Comparison of ENCODE assay signal across 8 cellular contexts in genomic region chr9:114434878-114435311, GRCh38. TPM values are rescaled to one million over a fixed set of nuclear protein-coding genes. Genes with fewer than 3 reads are reported as not detected.
DNase-seq lines count a peak whose midpoint lies in the region; ATAC-seq and TF ChIP-seq lines count a peak whose summit lies in the region.

No MANE protein-coding gene starts in this region.

- no peak overlapping the region for H3K27ac ChIP-seq in 22Rv1
- no peak overlapping the region for H3K27ac ChIP-seq in iPS DF 6.9 (ENCODE audit: low read length)
- no peak overlapping the region for H3K27ac ChIP-seq in upper lobe of right lung

- POLR2A ChIA-PET in activated CD8-positive, alpha-beta T cell treated with anti-CD3 and anti-CD28 coated beads, Interleukin-2, amount 10 ng/mL, durations not matched to agents 7 days and 5 days (lab: Charles Lee), result no interaction called here

- DNase-seq in EL (peak; percentile 36), NCI-H146 (lab: John Stamatoyannopoulos, UW) (peak; percentile 42), iPS DF 6.9 (ENCODE audit: low read depth, low spot score) (peak; percentile 58), upper lobe of right lung (no peak)
- no peak for DNase-seq in activated CD8-positive, alpha-beta T cell treated with anti-CD3 and anti-CD28 coated beads, Interleukin-2, amount 10 ng/mL, durations not matched to agents 7 days and 5 days

- H3K4me1 ChIP-seq in iPS DF 6.9 (ENCODE audit: control insufficient read depth, insufficient read depth, low read length), result peaks cover 2% of the 10 kb centered on the region; the same call in 1 of the 2 replicates
- H3K4me1 ChIP-seq in upper lobe of right lung, result no peaks in the 10 kb centered on the region

- TF ChIP-seq CTCF in 22Rv1 (IDR thresholded peaks at IDR 0.05) (peak; percentile 73), upper lobe of right lung (IDR thresholded peaks at IDR 0.05) (peak; percentile 26)

- no peaks in the 10 kb centered on the region for H3K9me3 Mint-ChIP-seq in activated CD8-positive, alpha-beta T cell treated with anti-CD3 and anti-CD28 coated beads, Interleukin-2, amount 10 ng/mL, durations not matched to agents 7 days and 5 days (ENCODE audit: insufficient read depth)

- no peak overlapping the region for H3K27ac Mint-ChIP-seq in activated CD8-positive, alpha-beta T cell treated with anti-CD3 and anti-CD28 coated beads, Interleukin-2, amount 10 ng/mL, durations not matched to agents 7 days and 5 days

- peaks cover under 1% of the 10 kb centered on the region for H3K27me3 Mint-ChIP-seq in activated CD8-positive, alpha-beta T cell treated with anti-CD3 and anti-CD28 coated beads, Interleukin-2, amount 10 ng/mL, durations not matched to agents 7 days and 5 days (ENCODE audit: low read depth)

- H3K4me3 ChIP-seq in iPS DF 6.9 (ENCODE audit: low read length), result no peak overlapping the region
- H3K4me3 ChIP-seq in upper lobe of right lung, result no peak overlapping the region

- CTCF ChIA-PET in activated CD8-positive, alpha-beta T cell treated with anti-CD3 and anti-CD28 coated beads, Interleukin-2, amount 10 ng/mL, durations not matched to agents 7 days and 5 days (lab: Charles Lee), result interaction anchor here (0.9 to 5.8 kb wide), 14 partner anchors 9 to 237 kb away, joined by 3 to 57 read pairs (median 4); partner anchors contain the start of genes ATP6V1G1 and WHRN

- H3K4me1 Mint-ChIP-seq in activated CD8-positive, alpha-beta T cell treated with anti-CD3 and anti-CD28 coated beads, Interleukin-2, amount 10 ng/mL, durations not matched to agents 7 days and 5 days (ENCODE audit: low read depth), result peaks cover 6% of the 10 kb centered on the region

- ATAC-seq in activated CD8-positive, alpha-beta T cell treated with anti-CD3 and anti-CD28 coated beads, Interleukin-2, amount 10 ng/mL, durations not matched to agents 7 days and 5 days, result peak; percentile 30
- ATAC-seq in upper lobe of right lung, result peak; percentile 43
- ATAC-seq in HG02623 (IDR thresholded peaks at IDR 0.05; ENCODE audit: unreplicated experiment), result no peak
- no peak for ATAC-seq in GM18868 (IDR thresholded peaks at IDR 0.05; ENCODE audit: unreplicated experiment)

- no peaks in the 10 kb centered on the region for H3K27me3 ChIP-seq in iPS DF 6.9 (ENCODE audit: control insufficient read depth, insufficient read depth, low read length)
- H3K27me3 ChIP-seq in upper lobe of right lung, result no peaks in the 10 kb centered on the region

- no peaks in the 10 kb centered on the region for H3K36me3 ChIP-seq in iPS DF 6.9 (ENCODE audit: control insufficient read depth, insufficient read depth, low read length)
- H3K36me3 ChIP-seq in upper lobe of right lung, result no peaks in the 10 kb centered on the region

- no peaks in the 10 kb centered on the region for H3K36me3 Mint-ChIP-seq in activated CD8-positive, alpha-beta T cell treated with anti-CD3 and anti-CD28 coated beads, Interleukin-2, amount 10 ng/mL, durations not matched to agents 7 days and 5 days (ENCODE audit: low read depth)

- intact Hi-C loops in upper lobe of right lung (cut with DNase I), result no loop called here

- no CpG with 5 or more reads among the region's 9 CpGs for whole genome bisulfite sequencing in iPS DF 6.9 (ENCODE audit: insufficient coverage, insufficient read length)

- H3K9me3 ChIP-seq in iPS DF 6.9 (ENCODE audit: control insufficient read depth, insufficient read depth, low read length) (no peaks in the 10 kb centered on the region), upper lobe of right lung (no peaks in the 10 kb centered on the region)

- H3K4me3 Mint-ChIP-seq in activated CD8-positive, alpha-beta T cell treated with anti-CD3 and anti-CD28 coated beads, Interleukin-2, amount 10 ng/mL, durations not matched to agents 7 days and 5 days, result no peak overlapping the region

RNA-seq across cellular contexts. Expression of gene AKNA, which starts 47.1 kb away (rescaled TPM):
- total RNA-seq in activated CD8-positive, alpha-beta T cell treated with anti-CD3 and anti-CD28 coated beads, Interleukin-2, amount 10 ng/mL, durations not matched to agents 7 days and 5 days, result 100 to 1,000 TPM; 413 to 430 TPM
- 54.7 TPM for total RNA-seq in upper lobe of right lung

Comparison
In these comparisons a context has a peak if more than half of its experiments do, and no peak if none do; other contexts are left out.
1. DNase-seq: peak in EL (single experiment), NCI-H146 (single experiment) and iPS DF 6.9 (single experiment); none in activated CD8-positive, alpha-beta T cell treated with anti-CD3 and anti-CD28 coated beads, Interleukin-2, amount 10 ng/mL, durations not matched to agents 7 days and 5 days (single experiment) and upper lobe of right lung (single experiment).
2. ATAC-seq: peak in activated CD8-positive, alpha-beta T cell treated with anti-CD3 and anti-CD28 coated beads, Interleukin-2, amount 10 ng/mL, durations not matched to agents 7 days and 5 days (single experiment) and upper lobe of right lung (single experiment); none in HG02623 (single experiment) and GM18868 (single experiment).